In genomic region chr6:20722442-20722841, GRCh38 we compare ENCODE assay signal across 25 cellular contexts.
A peak's percentile ranks its signal among the peaks of the same experiment; 100 is the strongest.
DNase-seq lines count a peak whose midpoint lies in the region; ATAC-seq, FAIRE-seq and TF ChIP-seq lines count a peak whose summit lies in the region.
"Had no signal": no experiment of that assay in that cellular context is flagged by ENCODE, and none has a peak within 500 bp of the region (broad histone marks: within the 10 kb centered on the region; RNA-seq: fewer than 3 reads in every experiment).

No MANE protein-coding gene starts in this region.

- no peak overlapping the region for H3K4me3 ChIP-seq in colonic mucosa
- H3K4me3 ChIP-seq: A549, BLaER1, esophagus muscularis mucosa had no signal

- DNase-seq in GM12891 (ENCODE audit: insufficient read length, low spot score), result no peak
- no peak for DNase-seq in posterior vena cava (ENCODE audit: low spot score)
- no peak for DNase-seq in NCI-H1417 (lab: John Stamatoyannopoulos, UW)
- no peak for DNase-seq in colonic mucosa
- DNase-seq: activated CD8-positive, alpha-beta T cell treated with anti-CD3 and anti-CD28 coated beads for 36 hours; activated T-cell treated with anti-CD3 and anti-CD28 coated beads, Interleukin-2, amount 50 U/mL, for 4 hours; cerebellar nuclear complex; effector CD8-positive, alpha-beta T cell; NCI-H1436; NCI-H2171 treated with DMSO at 0.1 percent for 48 hours; NCI-H748 treated with DMSO at 0.1 percent for 48 hours; SIG-M5; stimulated activated CD8-positive, alpha-beta memory T cell treated with anti-CD3 and anti-CD28 coated beads, Interleukin-4, amount 100 ng/mL, for 48 hours; T-helper 1 cell had no signal

- no peaks in the 10 kb centered on the region for H3K27me3 ChIP-seq in colonic mucosa
- H3K27me3 ChIP-seq: BLaER1, esophagus muscularis mucosa had no signal

- TF ChIP-seq POLR2A in GM12891 (IDR thresholded peaks at IDR 0.05; ENCODE audit: low read depth, low read length), result no peak

- no peak for FAIRE-seq in GM12891 (lab: Jason Lieb, UNC)
- FAIRE-seq: A549, astrocyte, D721Med, HepG2 had no signal

- ATAC-seq in GM19395 (IDR thresholded peaks at IDR 0.05; ENCODE audit: unreplicated experiment), result peak; percentile 63
- ATAC-seq in HG02610 (IDR thresholded peaks at IDR 0.05; ENCODE audit: unreplicated experiment), result peak; percentile 39
- peak; percentile 46 for ATAC-seq in HG03565 (IDR thresholded peaks at IDR 0.05; ENCODE audit: unreplicated experiment)
- no peak for ATAC-seq in HG03520 (IDR thresholded peaks at IDR 0.05; ENCODE audit: unreplicated experiment)
- ATAC-seq: A549; activated CD8-positive, alpha-beta T cell treated with anti-CD3 and anti-CD28 coated beads for 36 hours; activated T-cell treated with anti-CD3 and anti-CD28 coated beads, Interleukin-2, amount 50 U/mL, for 4 hours; HepG2; left lobe of liver had no signal

- intact Hi-C loops in posterior vena cava (cut with DNase I) (loop anchor here in 1 of 2 donors (5.0 kb wide), 2 partner anchors 385 to 1135 kb away; no protein-coding TSS in a partner anchor), colonic mucosa (cut with DNase I) (no loop called here)

- no peaks in the 10 kb centered on the region for H3K36me3 ChIP-seq in colonic mucosa

- TF ChIP-seq CTCF in colonic mucosa (IDR thresholded peaks at IDR 0.05), result no peak

- H3K9ac ChIP-seq in colonic mucosa (ENCODE audit: low read depth in 2 of 2, low read length in 2 of 2), result no peak overlapping the region
- H3K9ac ChIP-seq: BLaER1 had no signal

- H3K9me3 ChIP-seq in colonic mucosa, result no peaks in the 10 kb centered on the region
- H3K9me3 ChIP-seq: A549, esophagus muscularis mucosa had no signal

- H3K4me1 ChIP-seq in colonic mucosa, result no peaks in the 10 kb centered on the region
- H3K4me1 ChIP-seq: A549, esophagus muscularis mucosa had no signal

- no peak overlapping the region for H3K27ac ChIP-seq in colonic mucosa
- H3K27ac ChIP-seq: A549, BLaER1, esophagus muscularis mucosa had no signal

TF ChIP-seq in GM12891, 5 proteins besides CTCF, POLR2A, EP300 and RAD21:
- TF ChIP-seq POU2F2 (IDR thresholded peaks at IDR 0.05; ENCODE audit: low read depth, low read length), result no peak
- peak; percentile 25; the same call in 1 of the 2 replicates for TF ChIP-seq SPI1 (IDR thresholded peaks at IDR 0.05; ENCODE audit: low read depth, low read length)
TF ChIP-seq in GM12891: peak in this region for 1.
